ENCODE assay signal across 13 cellular contexts in the genomic region with DNA sequence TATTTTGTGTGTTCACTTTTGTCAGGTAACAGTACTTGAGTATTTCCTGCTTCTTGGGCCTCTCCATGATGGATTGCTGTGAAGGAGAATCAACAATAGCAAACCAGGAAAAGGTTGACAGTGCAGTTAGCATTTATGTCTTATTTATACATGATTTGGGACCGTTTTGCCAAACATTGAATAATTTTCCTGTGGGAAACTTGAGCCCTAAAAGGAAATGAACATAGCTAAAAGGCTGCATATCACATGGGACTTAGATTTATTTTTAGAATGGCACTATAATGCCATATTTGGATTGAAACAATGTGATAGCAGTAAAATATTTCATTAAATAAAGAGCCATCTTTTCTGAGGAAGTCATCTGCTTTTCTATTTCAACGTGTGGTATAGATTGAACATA. TPM values are rescaled to one million over a fixed set of nuclear protein-coding genes. Genes with fewer than 3 reads are reported as not detected.
DNase-seq lines count a peak whose midpoint lies in the region; ATAC-seq and TF ChIP-seq lines count a peak whose summit lies in the region.
"Had no signal": no experiment of that assay in that cellular context is flagged by ENCODE, and none has a peak within 500 bp of the region (broad histone marks: within the 10 kb centered on the region; RNA-seq: fewer than 3 reads in every experiment).

No MANE protein-coding gene starts in this region.

- DNase-seq in DMS153 (lab: John Stamatoyannopoulos, UW) (peak; percentile 75), SK-N-SH (no peak), fibroblast of villous mesenchyme (ENCODE audit: low read depth) (peak; percentile 54), sigmoid colon (no peak), adrenal gland (no peak), H7 (no peak)
- no peak for DNase-seq in activated CD4-positive, alpha-beta T cell treated with anti-CD3 and anti-CD28 coated beads, Interleukin-2, amount 50 U/mL, for 1 hour
- DNase-seq: activated gamma-delta T cell; CD8-positive, alpha-beta memory T cell; NCI-H748 treated with DMSO at 0.1 percent for 48 hours; stimulated activated naive CD4-positive, alpha-beta T cell treated with Interleukin-2 at 50 U/mL for 16 hours had no signal

- H3K9me2 ChIP-seq in SK-N-SH, result no peaks in the 10 kb centered on the region

- no peaks in the 10 kb centered on the region for H3K36me3 ChIP-seq in SK-N-SH (replicated peaks in 1 of 2; ENCODE audit: control insufficient read depth in 1 of 2, insufficient read depth in 2 of 2, low read length in 1 of 2)
- peaks cover 0 to 4% (median 0%) of the 10 kb centered on the region in 4 donors for H3K36me3 ChIP-seq in sigmoid colon
- no peaks in the 10 kb centered on the region for H3K36me3 ChIP-seq in adrenal gland (replicated peaks in 1 of 2)
- H3K36me3 ChIP-seq in H7 (replicated peaks; ENCODE audit: control insufficient read depth, insufficient read depth, low read length), result no peaks in the 10 kb centered on the region

- H3F3A ChIP-seq in SK-N-SH (replicated peaks; ENCODE audit: insufficient read depth), result peaks cover 12% of the 10 kb centered on the region

- POLR2A ChIA-PET in SK-N-SH (lab: Yijun Ruan, JAX), result no interaction called here

- H3K79me2 ChIP-seq in SK-N-SH (ENCODE audit: insufficient read depth), result peaks cover 6% of the 10 kb centered on the region; the same call in 1 of the 2 replicates

- ATAC-seq in HG03280 (IDR thresholded peaks at IDR 0.05; ENCODE audit: unreplicated experiment), result no peak
- ATAC-seq: natural killer cell treated with Interleukin-12 subunit alpha and Interleukin-12 subunit beta and Interleukin-15 and Interleukin-18, amount 100 ng/mL, for 72 hours had no signal

- H3K4me2 ChIP-seq in SK-N-SH, result no peak overlapping the region

- H3K27ac ChIP-seq in SK-N-SH (ENCODE audit: low read depth in 2 of 2, low read length in 1 of 2) (peak overlapping the region; percentile 81 to 83), sigmoid colon (peak overlapping the region; percentile 68 to 70 (median 68)), adrenal gland (peak overlapping the region in 2 of 5 donors; percentile 2 to 41)

- H3K27me3 ChIP-seq in SK-N-SH (ENCODE audit: insufficient read depth) (no peaks in the 10 kb centered on the region), sigmoid colon (no peaks in the 10 kb centered on the region), adrenal gland (no peaks in the 10 kb centered on the region), H7 (ENCODE audit: control insufficient read depth, insufficient read depth, low read length) (no peaks in the 10 kb centered on the region)

- H3K9ac ChIP-seq in SK-N-SH, result no peak overlapping the region

- H3K9me3 ChIP-seq in SK-N-SH, result no peaks in the 10 kb centered on the region
- no peaks in the 10 kb centered on the region for H3K9me3 ChIP-seq in sigmoid colon
- H3K9me3 ChIP-seq in adrenal gland (replicated peaks in 1 of 3), result no peaks in the 10 kb centered on the region

- no peak for TF ChIP-seq CTCF in SK-N-SH (IDR thresholded peaks at IDR 0.05)
- TF ChIP-seq CTCF in fibroblast of villous mesenchyme (IDR thresholded peaks at IDR 0.05; ENCODE audit: insufficient read depth, low read depth, low read length), result no peak
- TF ChIP-seq CTCF in sigmoid colon (IDR thresholded peaks at IDR 0.05), result no peak
- no peak for TF ChIP-seq CTCF in adrenal gland (IDR thresholded peaks at IDR 0.05)

- CTCF ChIA-PET in SK-N-SH (lab: Yijun Ruan, JAX), result no interaction called here

- TF ChIP-seq EP300 in SK-N-SH (IDR thresholded peaks at IDR 0.05; ENCODE audit: borderline replicate concordance in 1 of 2, low read depth in 1 of 2, low read length in 1 of 2) (no peak), sigmoid colon (IDR thresholded peaks at IDR 0.05) (peak in 1 of 4 donors; percentile 34)

- no peaks in the 10 kb centered on the region for H4K20me1 ChIP-seq in SK-N-SH (ENCODE audit: insufficient read depth)

- no peak for TF ChIP-seq RAD21 in SK-N-SH (IDR thresholded peaks at IDR 0.05; ENCODE audit: low read length)

- no peak overlapping the region for H3K4me3 ChIP-seq in SK-N-SH (ENCODE audit: low read depth in 2 of 2, low read length in 1 of 2)
- H3K4me3 ChIP-seq in fibroblast of villous mesenchyme (ENCODE audit: low read depth, low read length), result no peak overlapping the region
- no peak overlapping the region for H3K4me3 ChIP-seq in sigmoid colon
- no peak overlapping the region for H3K4me3 ChIP-seq in adrenal gland
- H3K4me3 ChIP-seq in H7 (ENCODE audit: insufficient read depth, low read depth, low read length), result no peak overlapping the region

- H3K4me1 ChIP-seq in SK-N-SH (ENCODE audit: control insufficient read depth in 1 of 2, insufficient read depth in 2 of 2, low read depth in 1 of 2, low read length in 1 of 2), result peaks cover 0 to 24% of the 10 kb centered on the region in 2 experiments; a peak in 2 of 4 replicates
- H3K4me1 ChIP-seq in sigmoid colon, result peaks cover 0 to 83% (median 65%) of the 10 kb centered on the region in 4 donors
- peaks cover 7 to 23% of the 10 kb centered on the region in 2 donors for H3K4me1 ChIP-seq in adrenal gland (replicated peaks in 1 of 2)

- 34% methylated on average over 2 of the region's 2 CpGs for WGBS in SK-N-SH (ENCODE audit: low lambda C conversion rate)
- WGBS in sigmoid colon, 2 donors, result 7 to 23% methylated on average over 2 of the region's 2 CpGs
- 44 to 63% (median 51%) methylated on average over 2 of the region's 2 CpGs for WGBS in adrenal gland, 4 donors

- H2AFZ ChIP-seq in SK-N-SH (ENCODE audit: low read depth), result no peak overlapping the region

- no peak for TF ChIP-seq POLR2A in sigmoid colon (IDR thresholded peaks at IDR 0.05)
- TF ChIP-seq POLR2A in adrenal gland (IDR thresholded peaks at IDR 0.05), result no peak

- intact Hi-C loops in sigmoid colon (cut with DNase I), result no loop called here
- intact Hi-C loops in adrenal gland (cut with DNase I), result no loop called here

TF ChIP-seq in SK-N-SH, 30 proteins besides CTCF, POLR2A, EP300 and RAD21:
- TF ChIP-seq, protein P1, sequence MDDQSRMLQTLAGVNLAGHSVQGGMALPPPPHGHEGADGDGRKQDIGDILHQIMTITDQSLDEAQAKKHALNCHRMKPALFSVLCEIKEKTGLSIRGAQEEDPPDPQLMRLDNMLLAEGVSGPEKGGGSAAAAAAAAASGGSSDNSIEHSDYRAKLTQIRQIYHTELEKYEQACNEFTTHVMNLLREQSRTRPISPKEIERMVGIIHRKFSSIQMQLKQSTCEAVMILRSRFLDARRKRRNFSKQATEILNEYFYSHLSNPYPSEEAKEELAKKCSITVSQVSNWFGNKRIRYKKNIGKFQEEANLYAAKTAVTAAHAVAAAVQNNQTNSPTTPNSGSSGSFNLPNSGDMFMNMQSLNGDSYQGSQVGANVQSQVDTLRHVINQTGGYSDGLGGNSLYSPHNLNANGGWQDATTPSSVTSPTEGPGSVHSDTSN (IDR thresholded peaks at IDR 0.05), result peak; percentile 28; the same call in 1 of the 2 replicates
- TF ChIP-seq IRF3 (IDR thresholded peaks at IDR 0.05; ENCODE audit: low read depth, low read length), result no peak
- TF ChIP-seq MEF2A (IDR thresholded peaks at IDR 0.05; ENCODE audit: borderline replicate concordance, low read depth), result peak; percentile 35; the same call in 1 of the 2 replicates
- no peak for TF ChIP-seq SMC3 (IDR thresholded peaks at IDR 0.05; ENCODE audit: low read depth, low read length)
- no peak for TF ChIP-seq NRF1 (IDR thresholded peaks at IDR 0.05; ENCODE audit: low read depth, low read length)

RNA-seq across cellular contexts. Expression of gene GPR21, which starts 15.3 kb away (rescaled TPM):
- polyA plus RNA-seq in SK-N-SH (2012; rRNA removed) (not detected in 2 replicates), sigmoid colon (under 1 TPM in 1 of 3 donors, not detected in 2; 0.34 TPM), adrenal gland (under 1 TPM in 2 of 3 donors, not detected in 1; 0.22 to 0.32 TPM)
- not detected in 2 replicates for polyA plus RNA-seq in SK-N-SH (2012; cell fraction: cytosol; rRNA removed)
- polyA plus RNA-seq in SK-N-SH (2012; cell fraction: nucleus; rRNA removed), result 0.08 and 0.27 TPM in 2 replicates
- total RNA-seq in fibroblast of villous mesenchyme (1.9 and 3.0 TPM in 2 replicates), sigmoid colon (1 to 10 TPM in 3 of 4 donors, not detected in 1; 1.4 to 6.1 (median 1.5) TPM), adrenal gland (1 to 10 TPM in 3 of 8 donors, under 1 TPM in 3, not detected in 2; 0.14 to 1.7 (median 1.2) TPM)
- total RNA-seq in H7 (2014; rRNA removed; shearing (Covaris generic)), result 0.48 TPM in 1 of 2 replicates, not detected in the other
- polyA plus RNA-seq: CD8-positive, alpha-beta memory T cell had no signal

Comparison
In these comparisons a context has a peak if more than half of its experiments do, and no peak if none do; other contexts are left out.
1. DNase-seq: peak in DMS153 (single experiment) and fibroblast of villous mesenchyme (single experiment); none in SK-N-SH (single experiment), sigmoid colon (single experiment), adrenal gland (0 of 7), H7 (single experiment) and activated CD4-positive, alpha-beta T cell treated with anti-CD3 and anti-CD28 coated beads, Interleukin-2, amount 50 U/mL, for 1 hour (single experiment).